ENCODE assay signal across 1 cellular context in genomic region chr14:103504991-103505565, GRCh38.
TF ChIP-seq lines count a peak whose summit lies in the region.

No MANE protein-coding gene starts in this region.

TF ChIP-seq in A549, 52 proteins besides CTCF, POLR2A, EP300 and RAD21 (continued from another document):
- TF ChIP-seq ELK1 (IDR thresholded peaks at IDR 0.05; ENCODE audit: low read depth, low read length), result no peak
- TF ChIP-seq SREBF2 (IDR thresholded peaks at IDR 0.05), result no peak
- TF ChIP-seq RNF2 (IDR thresholded peaks at IDR 0.05; ENCODE audit: borderline replicate concordance, low read depth), result no peak
- TF ChIP-seq NPAS2 (CRISPR knock-in tag; IDR thresholded peaks at IDR 0.05; ENCODE audit: borderline replicate concordance), result no peak
- TF ChIP-seq MAFK (IDR thresholded peaks at IDR 0.05; ENCODE audit: partially characterized antibody), result no peak
- TF ChIP-seq HOXB5 (CRISPR knock-in tag; IDR thresholded peaks at IDR 0.05), result no peak
- no peak for TF ChIP-seq MAX (IDR thresholded peaks at IDR 0.05)
- no peak for TF ChIP-seq MAZ (IDR thresholded peaks at IDR 0.05; ENCODE audit: borderline replicate concordance, low read depth, low read length)
